ENCODE assay signal across 16 cellular contexts in genomic region chr13:88097541-88097940, GRCh38.
"Had no signal": no experiment of that assay in that cellular context is flagged by ENCODE, and none has a peak within 500 bp of the region (broad histone marks: within the 10 kb centered on the region; RNA-seq: fewer than 3 reads in every experiment).

No MANE protein-coding gene starts in this region.

- H3K4me3 Mint-ChIP-seq: activated CD4-positive, alpha-beta memory T cell treated with anti-CD3 and anti-CD28 coated beads for 36 hours; activated naive CD8-positive, alpha-beta T cell treated with anti-CD3 and anti-CD28 coated beads for 36 hours; neural crest cell had no signal

- H3K36me3 Mint-ChIP-seq: activated CD4-positive, alpha-beta memory T cell treated with anti-CD3 and anti-CD28 coated beads for 36 hours; activated naive CD8-positive, alpha-beta T cell treated with anti-CD3 and anti-CD28 coated beads for 36 hours had no signal

- H3K4me1 Mint-ChIP-seq: activated naive CD8-positive, alpha-beta T cell treated with anti-CD3 and anti-CD28 coated beads for 36 hours had no signal

- ATAC-seq: body of pancreas, heart right ventricle, left ventricle myocardium superior had no signal

- H3K27ac Mint-ChIP-seq: activated CD4-positive, alpha-beta memory T cell treated with anti-CD3 and anti-CD28 coated beads for 36 hours; activated naive CD8-positive, alpha-beta T cell treated with anti-CD3 and anti-CD28 coated beads for 36 hours; progenitor cell of endocrine pancreas had no signal

- DNase-seq: activated CD4-positive, alpha-beta memory T cell treated with anti-CD3 and anti-CD28 coated beads for 36 hours; activated naive CD8-positive, alpha-beta T cell treated with anti-CD3 and anti-CD28 coated beads for 36 hours; activated T-cell treated with anti-CD3 and anti-CD28 coated beads for 4 hours; body of pancreas; dermis blood vessel endothelial cell; effector memory CD4-positive, alpha-beta T cell; esophagus squamous epithelium; heart right ventricle; left ventricle myocardium superior; stimulated activated CD4-positive, alpha-beta T cell treated with anti-CD3 and anti-CD28 coated beads, Interleukin-1b, Interleukin-23, amount 100 ng/mL, for 48 hours; stimulated activated CD8-positive, alpha-beta memory T cell treated with anti-CD3 and anti-CD28 coated beads, Interleukin-4, amount 100 ng/mL, for 48 hours; stimulated activated naive CD4-positive, alpha-beta T cell treated with Interleukin-2 at 50 U/mL for 16 hours; T1000; tibial artery had no signal

- H3K27me3 Mint-ChIP-seq: activated CD4-positive, alpha-beta memory T cell treated with anti-CD3 and anti-CD28 coated beads for 36 hours; activated naive CD8-positive, alpha-beta T cell treated with anti-CD3 and anti-CD28 coated beads for 36 hours; progenitor cell of endocrine pancreas had no signal
